8 cellular contexts compared by ENCODE assay signal in genomic region chr2:68908392-68908970, GRCh38. TPM values are rescaled to one million over a fixed set of nuclear protein-coding genes. Genes with fewer than 3 reads are reported as not detected.
DNase-seq lines count a peak whose midpoint lies in the region; ATAC-seq and TF ChIP-seq lines count a peak whose summit lies in the region.

No MANE protein-coding gene starts in this region.

- H3K27me3 ChIP-seq in AG04450 (ENCODE audit: control insufficient read depth, insufficient read depth, low read length) (no peaks in the 10 kb centered on the region), testis (no peaks in the 10 kb centered on the region)

- H3K27me3 Mint-ChIP-seq in effector memory CD8-positive, alpha-beta T cell = no peaks in the 10 kb centered on the region
- H3K27me3 Mint-ChIP-seq in natural killer cell (ENCODE audit: low read depth in 2 of 2) = peaks cover 7 to 14% of the 10 kb centered on the region in 2 donors

- ATAC-seq in GM19023 (IDR thresholded peaks at IDR 0.05; ENCODE audit: unreplicated experiment) (peak; percentile 98), HG03108 (IDR thresholded peaks at IDR 0.05; ENCODE audit: unreplicated experiment) (peak; percentile 94), natural killer cell (peak; percentile 91 to 96 (median 94))
- ATAC-seq in effector memory CD8-positive, alpha-beta T cell (replicated peaks) = peak; percentile 93

- H3K27ac Mint-ChIP-seq in effector memory CD8-positive, alpha-beta T cell = peak overlapping the region; percentile 85 to 89
- H3K27ac Mint-ChIP-seq in natural killer cell = peak overlapping the region; percentile 75 to 83

- 53 to 68% methylated on average over 5 of the region's 5 CpGs for WGBS in testis, 2 donors

- peaks cover 9% of the 10 kb centered on the region for H3K36me3 Mint-ChIP-seq in effector memory CD8-positive, alpha-beta T cell (ENCODE audit: insufficient read depth)
- H3K36me3 Mint-ChIP-seq in natural killer cell = no peaks in the 10 kb centered on the region

- H3K27ac ChIP-seq in AG04450 (ENCODE audit: low read depth, low read length) (peak overlapping the region; percentile 39), testis (no peak overlapping the region)

- CTCF ChIA-PET in AG04450 (lab: Charles Lee) = interaction anchor here (0.9 to 6.1 kb wide), 9 partner anchors 17 to 445 kb away, joined by 3 to 69 read pairs (median 9); no protein-coding TSS in a partner anchor

- TF ChIP-seq POLR2A in testis (IDR thresholded peaks at IDR 0.05) = no peak

- POLR2A ChIA-PET in AG04450 (lab: Yijun Ruan, JAX) = no interaction called here

- peaks cover 31 to 32% of the 10 kb centered on the region in 2 donors for H3K4me1 Mint-ChIP-seq in effector memory CD8-positive, alpha-beta T cell (ENCODE audit: low read depth in 2 of 2)
- H3K4me1 Mint-ChIP-seq in natural killer cell = peaks cover 25% of the 10 kb centered on the region in 2 donors

- H3K4me1 ChIP-seq in testis = peaks cover 8% of the 10 kb centered on the region

- peak; percentile 63 for DNase-seq in AG04450 (ENCODE audit: low read depth, low spot score)
- peak; percentile 40 for DNase-seq in NCI-H345 (lab: John Stamatoyannopoulos, UW)
- peak; percentile 90 for DNase-seq in activated CD4-positive, alpha-beta T cell treated with anti-CD3 and anti-CD28 coated beads for 48 hours
- peak; percentile 78 to 84 (median 79) for DNase-seq in effector memory CD8-positive, alpha-beta T cell
- DNase-seq in natural killer cell = peak; percentile 73
- DNase-seq in testis = peak; percentile 72

- H3K9me3 ChIP-seq in AG04450 (ENCODE audit: control insufficient read depth, insufficient read depth, low read length) (no peaks in the 10 kb centered on the region), testis (no peaks in the 10 kb centered on the region)

- H3K4me3 Mint-ChIP-seq in effector memory CD8-positive, alpha-beta T cell = peak overlapping the region; percentile 65 to 70
- H3K4me3 Mint-ChIP-seq in natural killer cell = peak overlapping the region; percentile 66

- intact Hi-C loops in natural killer cell (cut with micrococcal nuclease) (loop anchor here (1.0 to 5.0 kb wide), 5 partner anchors 76 to 441 kb away; partner anchors contain the start of genes APLF and FBXO48), testis (cut with DNase I; ENCODE audit: low total_unique reads) (no loop called here)

- TF ChIP-seq CTCF in AG04450 (IDR thresholded peaks at IDR 0.05; ENCODE audit: low read depth, low read length) (no peak), natural killer cell (IDR thresholded peaks at IDR 0.05) (no peak), testis (IDR thresholded peaks at IDR 0.05) (no peak)

- H3K36me3 ChIP-seq in testis (ENCODE audit: low read depth, missing control alignments) = no peaks in the 10 kb centered on the region

- H3K4me3 ChIP-seq in AG04450 (ENCODE audit: low read depth, low read length) = no peak overlapping the region
- no peak overlapping the region for H3K4me3 ChIP-seq in testis

- no peaks in the 10 kb centered on the region for H3K9me3 Mint-ChIP-seq in effector memory CD8-positive, alpha-beta T cell
- no peaks in the 10 kb centered on the region for H3K9me3 Mint-ChIP-seq in natural killer cell

RNA-seq across cellular contexts. Expression of gene BMP10, which starts 37.3 kb away (rescaled TPM):
- not detected in 2 replicates for polyA plus RNA-seq in AG04450 (2011; rRNA removed)
- polyA minus RNA-seq in AG04450 (2011; rRNA and poly(A)+ RNA removed) = 0.22 TPM in 1 of 2 replicates, not detected in the other
- not detected for total RNA-seq in natural killer cell
- not detected for total RNA-seq in testis
- 0.26 TPM for polyA plus RNA-seq in testis (ENCODE audit: insufficient read depth, low read depth, low replicate concordance)

RNA-seq across cellular contexts. Expression of gene GKN2, which starts 44.2 kb away (rescaled TPM):
- polyA plus RNA-seq in AG04450 (2011; rRNA removed) (not detected in 2 replicates), testis (ENCODE audit: insufficient read depth, low read depth, low replicate concordance) (not detected)
- polyA minus RNA-seq in AG04450 (2011; rRNA and poly(A)+ RNA removed) = not detected in 2 replicates
- total RNA-seq in natural killer cell (not detected), testis (not detected)

Comparison
In these comparisons a context has a peak if more than half of its experiments do, and no peak if none do; other contexts are left out.
1. DNase-seq: peak in every context shown above with its lines; median percentile 90 in activated CD4-positive, alpha-beta T cell treated with anti-CD3 and anti-CD28 coated beads for 48 hours; 79 in effector memory CD8-positive, alpha-beta T cell; 73 in natural killer cell; 72 in testis; 63 in AG04450; 40 in NCI-H345.